ENCODE assay signal across 16 cellular contexts in the genomic region with DNA sequence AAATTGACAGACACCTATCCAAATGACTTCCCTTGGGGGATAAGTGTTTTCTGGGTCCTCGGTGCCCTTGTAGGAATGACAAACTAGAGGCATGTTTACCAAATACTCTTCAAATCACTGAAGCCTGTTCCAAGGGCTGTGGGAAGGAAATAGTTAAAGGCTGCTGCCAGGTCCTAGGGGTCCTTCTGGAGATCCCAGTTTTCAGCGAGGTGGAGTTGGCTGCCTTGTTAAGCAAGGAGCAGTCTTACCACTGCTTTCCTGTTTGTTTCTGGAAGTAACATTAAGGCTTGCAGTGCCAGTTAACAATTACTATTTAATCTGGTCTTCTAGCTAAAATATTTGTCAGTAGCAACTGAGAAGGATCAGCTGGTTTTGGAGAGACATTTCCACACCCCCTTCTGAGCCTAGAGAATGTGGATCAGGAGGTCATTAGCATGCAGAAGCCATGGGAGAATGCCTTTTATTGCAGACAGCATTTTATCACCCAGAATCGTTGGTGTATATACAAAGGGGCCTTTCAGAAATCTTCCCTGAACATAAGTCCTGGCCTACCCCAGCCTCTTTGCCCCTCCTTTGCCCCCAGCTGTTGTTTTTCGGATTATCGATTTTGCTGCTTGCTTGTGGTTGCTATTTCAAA.
A peak's percentile ranks its signal among the peaks of the same experiment; 100 is the strongest.
DNase-seq lines count a peak whose midpoint lies in the region; ATAC-seq and TF ChIP-seq lines count a peak whose summit lies in the region.
"Had no signal": no experiment of that assay in that cellular context is flagged by ENCODE, and none has a peak within 500 bp of the region (broad histone marks: within the 10 kb centered on the region; RNA-seq: fewer than 3 reads in every experiment).

No MANE protein-coding gene starts in this region.

- H3K36me3 Mint-ChIP-seq in brain = no peaks in the 10 kb centered on the region
- H3K36me3 Mint-ChIP-seq: type B pancreatic cell had no signal

- no peak for TF ChIP-seq POLR2A in suprapubic skin (IDR thresholded peaks at IDR 0.05)

- no peaks in the 10 kb centered on the region for H3K9me3 ChIP-seq in suprapubic skin
- H3K9me3 ChIP-seq in effector memory CD4-positive, alpha-beta T cell (ENCODE audit: control insufficient read depth, low read length) = no peaks in the 10 kb centered on the region
- H3K9me3 ChIP-seq: esophagus muscularis mucosa had no signal

- no peak for TF ChIP-seq EP300 in suprapubic skin (IDR thresholded peaks at IDR 0.05)

- H3K4me1 Mint-ChIP-seq in brain = peaks cover 21% of the 10 kb centered on the region
- H3K4me1 Mint-ChIP-seq: T-helper 17 cell had no signal

- TF ChIP-seq CTCF in brain (conservative IDR thresholded peaks at IDR 0.05) (no peak), suprapubic skin (IDR thresholded peaks at IDR 0.05) (no peak)

- no peak overlapping the region for H3K4me3 Mint-ChIP-seq in brain
- H3K4me3 Mint-ChIP-seq: CD4-positive, alpha-beta T cell; T-helper 17 cell; type B pancreatic cell had no signal

- no peak overlapping the region for H3K4me3 ChIP-seq in suprapubic skin
- H3K4me3 ChIP-seq in effector memory CD4-positive, alpha-beta T cell (ENCODE audit: insufficient read depth, low read depth, low read length, poor library complexity, severe bottlenecking) = no peak overlapping the region
- H3K4me3 ChIP-seq: esophagus muscularis mucosa had no signal

- ATAC-seq in esophagus mucosa = no peak
- no peak for ATAC-seq in HG03521 (IDR thresholded peaks at IDR 0.05; ENCODE audit: unreplicated experiment)
- ATAC-seq: T-helper 17 cell had no signal

- H3K36me3 ChIP-seq in suprapubic skin = no peaks in the 10 kb centered on the region
- H3K36me3 ChIP-seq in effector memory CD4-positive, alpha-beta T cell (ENCODE audit: control insufficient read depth, insufficient read depth, low read length) = no peaks in the 10 kb centered on the region
- H3K36me3 ChIP-seq: esophagus muscularis mucosa had no signal

- no peaks in the 10 kb centered on the region for H3K9me3 Mint-ChIP-seq in brain
- H3K9me3 Mint-ChIP-seq: CD4-positive, alpha-beta T cell had no signal

- H3K27me3 Mint-ChIP-seq in brain = no peaks in the 10 kb centered on the region
- H3K27me3 Mint-ChIP-seq: CD4-positive, alpha-beta T cell; type B pancreatic cell had no signal

- 44% methylated on average over 5 of the region's 5 CpGs for WGBS in suprapubic skin

- H3K27ac ChIP-seq in layer of hippocampus (ENCODE audit: low read depth, low read length) (peak overlapping the region; percentile 14), suprapubic skin (no peak overlapping the region)
- H3K27ac ChIP-seq in effector memory CD4-positive, alpha-beta T cell (ENCODE audit: insufficient read depth, low read length, poor library complexity, severe bottlenecking) = no peak overlapping the region
- H3K27ac ChIP-seq: esophagus muscularis mucosa had no signal

- no peaks in the 10 kb centered on the region for H3K4me1 ChIP-seq in suprapubic skin
- H3K4me1 ChIP-seq in effector memory CD4-positive, alpha-beta T cell (ENCODE audit: control insufficient read depth, insufficient read depth, low read length, poor library complexity, severe bottlenecking) = no peaks in the 10 kb centered on the region
- H3K4me1 ChIP-seq: esophagus muscularis mucosa had no signal

- DNase-seq in NCI-H524 (lab: John Stamatoyannopoulos, UW) (peak; percentile 28 to 65), renal cortical epithelial cell (ENCODE audit: low read depth) (peak; percentile 3), suprapubic skin (ENCODE audit: low spot score in 2 of 2) (no peak)
- no peak for DNase-seq in effector memory CD4-positive, alpha-beta T cell
- DNase-seq: CD4-positive, alpha-beta T cell; central memory CD4-positive, alpha-beta T cell; MM.1S; NCI-H146; stimulated activated naive CD4-positive, alpha-beta T cell; T-helper 17 cell had no signal

- H3K27me3 ChIP-seq in layer of hippocampus (ENCODE audit: control insufficient read depth, insufficient read depth, low read length) = no peaks in the 10 kb centered on the region
- no peaks in the 10 kb centered on the region for H3K27me3 ChIP-seq in suprapubic skin
- H3K27me3 ChIP-seq in effector memory CD4-positive, alpha-beta T cell (replicated peaks; ENCODE audit: control insufficient read depth, insufficient read depth, low read length, poor library complexity, severe bottlenecking) = no peaks in the 10 kb centered on the region
- H3K27me3 ChIP-seq: esophagus muscularis mucosa had no signal

- H3K27ac Mint-ChIP-seq in brain = peak overlapping the region in 3 of 5 experiments; percentile 18 to 53 (median 28)
- H3K27ac Mint-ChIP-seq: CD4-positive, alpha-beta T cell; T-helper 17 cell; type B pancreatic cell had no signal

Comparison
In these comparisons a context has a peak if more than half of its experiments do, and no peak if none do; other contexts are left out.
1. DNase-seq: peak in NCI-H524 (2 of 2) and renal cortical epithelial cell (single experiment); none in suprapubic skin (0 of 2) and effector memory CD4-positive, alpha-beta T cell (0 of 3).